In the genomic region with DNA sequence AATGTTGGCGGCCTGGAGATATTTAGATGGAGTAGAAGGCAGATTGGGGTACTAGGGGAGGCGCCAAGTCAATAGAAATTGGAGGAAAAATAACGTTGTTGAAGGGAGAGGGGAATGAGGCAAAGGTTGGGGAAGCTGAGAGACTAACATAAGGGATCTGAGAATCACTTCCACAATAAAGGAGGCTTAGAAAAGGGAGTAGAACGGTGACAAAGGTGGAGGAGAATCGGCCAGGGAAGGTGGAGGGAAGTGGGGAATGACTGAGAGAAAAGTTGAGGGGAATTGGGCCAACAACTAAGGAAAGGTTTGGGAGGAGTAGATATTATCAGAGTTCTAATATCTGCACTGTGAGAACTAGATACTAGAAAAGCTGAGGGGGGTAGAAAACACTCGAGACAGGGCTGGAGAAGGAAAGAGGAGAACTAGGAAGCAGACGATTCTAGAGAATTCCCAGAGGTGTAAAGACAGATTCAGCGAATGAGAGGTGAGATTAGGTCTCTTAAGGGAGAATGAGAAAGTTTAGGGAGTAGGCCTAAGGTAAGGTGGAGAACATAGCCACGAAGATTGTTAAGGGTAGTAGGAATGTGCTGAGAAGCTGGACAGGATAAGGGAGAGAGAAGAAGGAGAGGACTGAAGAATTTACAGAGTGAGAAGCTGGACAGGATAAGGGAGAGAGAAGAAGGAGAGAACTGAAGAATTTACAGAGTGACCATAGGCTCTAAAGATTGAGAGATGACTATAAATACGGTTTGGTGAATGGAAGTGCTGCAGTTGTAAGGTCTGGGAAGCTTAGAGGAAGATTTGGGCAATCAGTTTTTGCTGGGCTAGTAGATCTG, we compare ENCODE assay signal across 9 cellular contexts. TPM values are rescaled to one million over a fixed set of nuclear protein-coding genes. Genes with fewer than 3 reads are reported as not detected.
A peak's percentile ranks its signal among the peaks of the same experiment; 100 is the strongest.
DNase-seq lines count a peak whose midpoint lies in the region; ATAC-seq, FAIRE-seq and TF ChIP-seq lines count a peak whose summit lies in the region.
"Had no signal": no experiment of that assay in that cellular context is flagged by ENCODE, and none has a peak within 500 bp of the region (broad histone marks: within the 10 kb centered on the region; RNA-seq: fewer than 3 reads in every experiment).

No MANE protein-coding gene starts in this region.

- peak overlapping the region; percentile 81 for H3K4me3 ChIP-seq in HFF-Myc (replicated peaks; ENCODE audit: low read depth, low read length)
- peak overlapping the region; percentile 94 for H3K4me3 ChIP-seq in adipocyte (ENCODE audit: low read length)
- H3K4me3 ChIP-seq in kidney (ENCODE audit: low read length in 2 of 2) = peak overlapping the region; percentile 89 to 96
- H3K4me3 ChIP-seq in thymus (ENCODE audit: low read length) = peak overlapping the region; percentile 86

- H3K36me3 Mint-ChIP-seq in effector memory CD8-positive, alpha-beta T cell (ENCODE audit: insufficient read depth) = peaks cover 10% of the 10 kb centered on the region
- no peaks in the 10 kb centered on the region for H3K36me3 Mint-ChIP-seq in activated naive CD4-positive, alpha-beta T cell treated with anti-CD3 and anti-CD28 coated beads, Interleukin-2, amount 50 U/mL, for 72 hours

- no peaks in the 10 kb centered on the region for H3K27me3 ChIP-seq in adipocyte (replicated peaks; ENCODE audit: control insufficient read depth, insufficient read depth, low read length)
- H3K27me3 ChIP-seq in thymus (ENCODE audit: control insufficient read depth, insufficient read depth) = no peaks in the 10 kb centered on the region

- H3K9me3 Mint-ChIP-seq in effector memory CD8-positive, alpha-beta T cell = no peaks in the 10 kb centered on the region
- H3K9me3 Mint-ChIP-seq in activated naive CD4-positive, alpha-beta T cell treated with anti-CD3 and anti-CD28 coated beads, Interleukin-2, amount 50 U/mL, for 72 hours = no peaks in the 10 kb centered on the region
- H3K9me3 Mint-ChIP-seq: activated CD4-positive, alpha-beta T cell treated with anti-CD3 and anti-CD28 coated beads, Interleukin-2, amount 10 ng/mL, durations not matched to agents 7 days and 5 days had no signal

- H3K9me3 ChIP-seq in adipocyte (ENCODE audit: control insufficient read depth, low read length) (no peaks in the 10 kb centered on the region), kidney (ENCODE audit: control insufficient read depth in 1 of 2, low read length in 2 of 2) (no peaks in the 10 kb centered on the region), thymus (ENCODE audit: control insufficient read depth) (no peaks in the 10 kb centered on the region)

- intact Hi-C loops in kidney (cut with DNase I) (no loop called here), sciatic nerve (cut with DNase I) (no loop called here)

- peak overlapping the region; percentile 89 to 90 for H3K27ac ChIP-seq in kidney (ENCODE audit: low read depth in 2 of 2, low read length in 2 of 2)
- peak overlapping the region; percentile 95 for H3K27ac ChIP-seq in thymus (ENCODE audit: low read depth)

- H3K9ac ChIP-seq in adipocyte (ENCODE audit: low read length) (peak overlapping the region; percentile 96), kidney (ENCODE audit: low read length in 2 of 2) (peak overlapping the region; percentile 66 to 93)

- no peak overlapping the region for H3K27ac Mint-ChIP-seq in effector memory CD8-positive, alpha-beta T cell
- H3K27ac Mint-ChIP-seq in activated naive CD4-positive, alpha-beta T cell treated with anti-CD3 and anti-CD28 coated beads, Interleukin-2, amount 50 U/mL, for 72 hours = no peak overlapping the region
- H3K27ac Mint-ChIP-seq: activated CD4-positive, alpha-beta T cell treated with anti-CD3 and anti-CD28 coated beads, Interleukin-2, amount 10 ng/mL, durations not matched to agents 7 days and 5 days had no signal

- H3K27me3 Mint-ChIP-seq in effector memory CD8-positive, alpha-beta T cell = no peaks in the 10 kb centered on the region
- H3K27me3 Mint-ChIP-seq: activated CD4-positive, alpha-beta T cell treated with anti-CD3 and anti-CD28 coated beads, Interleukin-2, amount 10 ng/mL, durations not matched to agents 7 days and 5 days had no signal

- ATAC-seq in sciatic nerve = no peak
- ATAC-seq in effector memory CD8-positive, alpha-beta T cell (replicated peaks) = no peak
- no peak for ATAC-seq in activated naive CD4-positive, alpha-beta T cell treated with anti-CD3 and anti-CD28 coated beads, Interleukin-2, amount 50 U/mL, for 72 hours

- WGBS in thymus = 24% methylated on average over 10 of the region's 10 CpGs

- TF ChIP-seq CTCF in HFF-Myc (IDR thresholded peaks at IDR 0.05; ENCODE audit: low read depth, low read length, missing control alignments) (no peak), kidney (IDR thresholded peaks at IDR 0.05; ENCODE audit: borderline replicate concordance, extremely low read depth, insufficient read depth) (no peak)

- H3K36me3 ChIP-seq in adipocyte (ENCODE audit: control insufficient read depth, insufficient read depth, low read length, severe bottlenecking) (peaks cover 14% of the 10 kb centered on the region), kidney (ENCODE audit: control insufficient read depth in 1 of 2, insufficient read depth in 2 of 2, low read length in 2 of 2) (peaks cover 6 to 8% of the 10 kb centered on the region in 2 donors), thymus (ENCODE audit: control insufficient read depth, insufficient read depth) (no peaks in the 10 kb centered on the region)

- H3K4me1 Mint-ChIP-seq in effector memory CD8-positive, alpha-beta T cell (ENCODE audit: low read depth in 2 of 2) = peaks cover 2 to 9% of the 10 kb centered on the region in 2 donors

- no peak for FAIRE-seq in kidney (lab: Jason Lieb, UNC)

- DNase-seq in HFF-Myc (ENCODE audit: extremely low read depth, low read depth) (no peak), adipocyte (ENCODE audit: low read depth) (peak; percentile 34), kidney (no peak), sciatic nerve (ENCODE audit: low spot score) (no peak)
- no peak for DNase-seq in effector memory CD8-positive, alpha-beta T cell
- DNase-seq in activated naive CD4-positive, alpha-beta T cell treated with anti-CD3 and anti-CD28 coated beads, Interleukin-2, amount 50 U/mL, for 72 hours (ENCODE audit: low spot score in 2 of 2) = no peak
- no peak for DNase-seq in central memory CD4-positive, alpha-beta T cell

- no peak overlapping the region for H3K4me3 Mint-ChIP-seq in effector memory CD8-positive, alpha-beta T cell
- H3K4me3 Mint-ChIP-seq: activated CD4-positive, alpha-beta T cell treated with anti-CD3 and anti-CD28 coated beads, Interleukin-2, amount 10 ng/mL, durations not matched to agents 7 days and 5 days had no signal

- H3K4me1 ChIP-seq in adipocyte (ENCODE audit: control insufficient read depth, insufficient read depth, low read length) = peaks cover 27% of the 10 kb centered on the region
- peaks cover 9 to 17% of the 10 kb centered on the region in 2 donors for H3K4me1 ChIP-seq in kidney (ENCODE audit: control insufficient read depth in 1 of 2, insufficient read depth in 1 of 2, low read depth in 1 of 2, low read length in 2 of 2)
- H3K4me1 ChIP-seq in thymus (ENCODE audit: control insufficient read depth, insufficient read depth, low read length) = peaks cover 17% of the 10 kb centered on the region

RNA-seq across cellular contexts. Expression of a gene that starts 0.8 kb away (rescaled TPM):
- total RNA-seq in kidney = 34.1 TPM
- 40.8 TPM for polyA plus RNA-seq in kidney (ENCODE audit: insufficient read depth, low read depth, low replicate concordance)
- 19.8 TPM for polyA plus RNA-seq in thymus
- total RNA-seq in sciatic nerve = 41.3 TPM
- total RNA-seq in activated naive CD4-positive, alpha-beta T cell treated with anti-CD3 and anti-CD28 coated beads, Interleukin-2, amount 50 U/mL, for 72 hours = 10 to 100 TPM; 35.0 to 73.9 TPM

RNA-seq across cellular contexts. Expression of a gene that starts 1.0 kb away (rescaled TPM):
- total RNA-seq in kidney (28.7 TPM), sciatic nerve (26.2 TPM)
- polyA plus RNA-seq in kidney (ENCODE audit: insufficient read depth, low read depth, low replicate concordance) (5.6 TPM), thymus (12.2 TPM)
- total RNA-seq in activated naive CD4-positive, alpha-beta T cell treated with anti-CD3 and anti-CD28 coated beads, Interleukin-2, amount 50 U/mL, for 72 hours = 10 to 100 TPM; 28.6 to 42.8 TPM
